In the genomic region with DNA sequence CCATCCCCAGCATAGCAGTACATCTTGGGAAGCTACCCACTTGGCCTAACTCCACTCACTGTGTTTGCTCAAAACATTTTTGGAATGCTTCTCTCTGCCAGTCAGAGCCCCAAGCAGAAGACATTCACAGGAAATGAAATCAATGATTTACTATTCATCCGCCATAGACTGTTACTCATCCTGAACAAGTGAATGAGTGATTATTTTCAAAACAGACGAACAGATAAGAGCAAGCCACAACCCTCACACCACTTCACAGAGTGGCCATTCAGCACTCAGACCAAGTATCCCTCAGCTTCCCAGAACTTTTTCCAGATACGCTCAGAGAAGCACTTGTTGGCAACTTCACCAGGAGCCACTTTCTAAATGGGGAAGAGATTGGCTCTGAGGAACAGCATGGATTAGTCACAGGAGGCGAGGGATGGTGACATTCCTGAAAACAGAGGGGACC, we compare ENCODE assay signal across 1 cellular context.
A peak's percentile ranks its signal among the peaks of the same experiment; 100 is the strongest.
TF ChIP-seq lines count a peak whose summit lies in the region.

No MANE protein-coding gene starts in this region.

TF ChIP-seq in A549, 52 proteins besides CTCF, POLR2A, EP300 and RAD21 (continued from another document):
- TF ChIP-seq, protein P1, sequence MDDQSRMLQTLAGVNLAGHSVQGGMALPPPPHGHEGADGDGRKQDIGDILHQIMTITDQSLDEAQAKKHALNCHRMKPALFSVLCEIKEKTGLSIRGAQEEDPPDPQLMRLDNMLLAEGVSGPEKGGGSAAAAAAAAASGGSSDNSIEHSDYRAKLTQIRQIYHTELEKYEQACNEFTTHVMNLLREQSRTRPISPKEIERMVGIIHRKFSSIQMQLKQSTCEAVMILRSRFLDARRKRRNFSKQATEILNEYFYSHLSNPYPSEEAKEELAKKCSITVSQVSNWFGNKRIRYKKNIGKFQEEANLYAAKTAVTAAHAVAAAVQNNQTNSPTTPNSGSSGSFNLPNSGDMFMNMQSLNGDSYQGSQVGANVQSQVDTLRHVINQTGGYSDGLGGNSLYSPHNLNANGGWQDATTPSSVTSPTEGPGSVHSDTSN (IDR thresholded peaks at IDR 0.05) = 0 out of 2 replicates have a peak, but pooled peaks have one; percentile 49
- TF ChIP-seq GATA3 (IDR thresholded peaks at IDR 0.05; ENCODE audit: borderline replicate concordance) = peak; percentile 95
- no peak for TF ChIP-seq FOSB (CRISPR knock-in tag; IDR thresholded peaks at IDR 0.05)
- no peak for TF ChIP-seq TP53 (CRISPR knock-in tag; IDR thresholded peaks at IDR 0.05)
- TF ChIP-seq PHF8 (IDR thresholded peaks at IDR 0.05; ENCODE audit: borderline replicate concordance, low read depth) = no peak
- TF ChIP-seq MAFK (IDR thresholded peaks at IDR 0.05; ENCODE audit: partially characterized antibody) = peak; percentile 56
- peak; percentile 30; the same call in 1 of the 2 replicates for TF ChIP-seq HOXB5 (CRISPR knock-in tag; IDR thresholded peaks at IDR 0.05)
- TF ChIP-seq FOSL2 (IDR thresholded peaks at IDR 0.05) = peak; percentile 85
- TF ChIP-seq FOSL2 (CRISPR knock-in tag; IDR thresholded peaks at IDR 0.05) = peak; percentile 91
- no peak for TF ChIP-seq HOXB13 (CRISPR knock-in tag; IDR thresholded peaks at IDR 0.05; ENCODE audit: low read depth)
- TF ChIP-seq CEBPB (IDR thresholded peaks at IDR 0.05) = peak; percentile 21 to 36; a peak in 1 of 4 replicates
- no peak for TF ChIP-seq ZSCAN20 (CRISPR knock-in tag; IDR thresholded peaks at IDR 0.05)
- TF ChIP-seq, protein P2, sequence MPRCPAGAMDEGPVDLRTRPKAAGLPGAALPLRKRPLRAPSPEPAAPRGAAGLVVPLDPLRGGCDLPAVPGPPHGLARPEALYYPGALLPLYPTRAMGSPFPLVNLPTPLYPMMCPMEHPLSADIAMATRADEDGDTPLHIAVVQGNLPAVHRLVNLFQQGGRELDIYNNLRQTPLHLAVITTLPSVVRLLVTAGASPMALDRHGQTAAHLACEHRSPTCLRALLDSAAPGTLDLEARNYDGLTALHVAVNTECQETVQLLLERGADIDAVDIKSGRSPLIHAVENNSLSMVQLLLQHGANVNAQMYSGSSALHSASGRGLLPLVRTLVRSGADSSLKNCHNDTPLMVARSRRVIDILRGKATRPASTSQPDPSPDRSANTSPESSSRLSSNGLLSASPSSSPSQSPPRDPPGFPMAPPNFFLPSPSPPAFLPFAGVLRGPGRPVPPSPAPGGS (IDR thresholded peaks at IDR 0.05) = peak; percentile 77; the same call in 1 of the 3 replicates
